Comparison of ENCODE assay signal across 10 cellular contexts in the genomic region with DNA sequence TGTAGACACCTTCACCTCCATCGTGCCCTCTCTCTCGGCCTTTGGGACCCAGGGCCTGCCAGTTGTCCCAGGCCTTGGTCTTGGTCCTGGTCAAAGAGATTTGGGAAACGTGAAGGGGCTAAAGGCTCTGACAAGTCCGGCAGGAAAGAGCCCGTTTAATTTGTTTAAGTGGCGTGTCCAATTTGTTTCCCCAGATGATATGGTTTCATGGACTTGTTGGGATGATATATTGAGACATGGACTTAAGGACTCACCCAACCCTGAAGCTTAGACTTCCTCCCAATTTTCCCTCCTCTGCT. TPM values are rescaled to one million over a fixed set of nuclear protein-coding genes. Genes with fewer than 3 reads are reported as not detected.
DNase-seq lines count a peak whose midpoint lies in the region; ATAC-seq and TF ChIP-seq lines count a peak whose summit lies in the region.
"Had no signal": no experiment of that assay in that cellular context is flagged by ENCODE, and none has a peak within 500 bp of the region (broad histone marks: within the 10 kb centered on the region; RNA-seq: fewer than 3 reads in every experiment).

No MANE protein-coding gene starts in this region.

- no peak for TF ChIP-seq POLR2A in adrenal gland (IDR thresholded peaks at IDR 0.05)

- WGBS in adrenal gland, 4 donors = 64 to 75% (median 68%) methylated on average over 6 of the region's 6 CpGs

- ATAC-seq in activated CD8-positive, alpha-beta T cell treated with anti-CD3 and anti-CD28 coated beads, Interleukin-2, amount 10 ng/mL, durations not matched to agents 7 days and 5 days = no peak
- ATAC-seq in stimulated activated naive B cell treated with anti-CD40 and anti-IgM and Interleukin-4, amounts not matched to agents 10 μg/mL and 1 μg/mL and 100 μg/mL, for 72 hours (replicated peaks) = no peak
- ATAC-seq in HG02970 (IDR thresholded peaks at IDR 0.05; ENCODE audit: low FRiP score, unreplicated experiment) = no peak

- H3K36me3 ChIP-seq in adrenal gland (replicated peaks in 1 of 2) = no peaks in the 10 kb centered on the region

- no peak for TF ChIP-seq CTCF in adrenal gland (IDR thresholded peaks at IDR 0.05)

- H3K4me3 Mint-ChIP-seq in activated CD4-positive, alpha-beta T cell treated with anti-CD3 and anti-CD28 coated beads, Interleukin-2, amount 10 ng/mL, durations not matched to agents 24 days and 14 days = peak overlapping the region; percentile 93
- peak overlapping the region; percentile 77 for H3K4me3 Mint-ChIP-seq in activated CD8-positive, alpha-beta T cell treated with anti-CD3 and anti-CD28 coated beads, Interleukin-2, amount 10 ng/mL, durations not matched to agents 7 days and 5 days
- H3K4me3 Mint-ChIP-seq in stimulated activated naive B cell treated with anti-CD40 and anti-IgM and Interleukin-4, amounts not matched to agents 10 μg/mL and 1 μg/mL and 100 μg/mL, for 72 hours = peak overlapping the region; percentile 90 to 95

- H3K36me3 Mint-ChIP-seq in activated CD4-positive, alpha-beta T cell treated with anti-CD3 and anti-CD28 coated beads, Interleukin-2, amount 10 ng/mL, durations not matched to agents 24 days and 14 days (ENCODE audit: low read depth) = peaks cover 3% of the 10 kb centered on the region
- no peaks in the 10 kb centered on the region for H3K36me3 Mint-ChIP-seq in activated CD8-positive, alpha-beta T cell treated with anti-CD3 and anti-CD28 coated beads, Interleukin-2, amount 10 ng/mL, durations not matched to agents 7 days and 5 days (ENCODE audit: low read depth)
- H3K36me3 Mint-ChIP-seq in stimulated activated naive B cell treated with anti-CD40 and anti-IgM and Interleukin-4, amounts not matched to agents 10 μg/mL and 1 μg/mL and 100 μg/mL, for 72 hours = peaks cover 0 to 1% of the 10 kb centered on the region in 2 donors

- POLR2A ChIA-PET in activated CD8-positive, alpha-beta T cell treated with anti-CD3 and anti-CD28 coated beads, Interleukin-2, amount 10 ng/mL, durations not matched to agents 7 days and 5 days (lab: Charles Lee) = no interaction called here

- peaks cover 25% of the 10 kb centered on the region for H3K4me1 Mint-ChIP-seq in activated CD4-positive, alpha-beta T cell treated with anti-CD3 and anti-CD28 coated beads, Interleukin-2, amount 10 ng/mL, durations not matched to agents 24 days and 14 days
- peaks cover 33% of the 10 kb centered on the region for H3K4me1 Mint-ChIP-seq in activated CD8-positive, alpha-beta T cell treated with anti-CD3 and anti-CD28 coated beads, Interleukin-2, amount 10 ng/mL, durations not matched to agents 7 days and 5 days (ENCODE audit: low read depth)
- peaks cover 21 to 44% of the 10 kb centered on the region in 2 donors for H3K4me1 Mint-ChIP-seq in stimulated activated naive B cell treated with anti-CD40 and anti-IgM and Interleukin-4, amounts not matched to agents 10 μg/mL and 1 μg/mL and 100 μg/mL, for 72 hours

- peaks cover 5 to 33% of the 10 kb centered on the region in 2 donors for H3K4me1 ChIP-seq in adrenal gland (replicated peaks in 1 of 2)

- no peaks in the 10 kb centered on the region for H3K9me3 Mint-ChIP-seq in activated CD4-positive, alpha-beta T cell treated with anti-CD3 and anti-CD28 coated beads, Interleukin-2, amount 10 ng/mL, durations not matched to agents 24 days and 14 days
- no peaks in the 10 kb centered on the region for H3K9me3 Mint-ChIP-seq in activated CD8-positive, alpha-beta T cell treated with anti-CD3 and anti-CD28 coated beads, Interleukin-2, amount 10 ng/mL, durations not matched to agents 7 days and 5 days (ENCODE audit: insufficient read depth)
- peaks cover 4% of the 10 kb centered on the region in 2 donors for H3K9me3 Mint-ChIP-seq in stimulated activated naive B cell treated with anti-CD40 and anti-IgM and Interleukin-4, amounts not matched to agents 10 μg/mL and 1 μg/mL and 100 μg/mL, for 72 hours

- intact Hi-C loops in activated CD4-positive, alpha-beta T cell treated with anti-CD3 and anti-CD28 coated beads, Interleukin-2, amount 10 ng/mL, durations not matched to agents 24 days and 14 days (cut with micrococcal nuclease) = loop anchor here (10.0 kb wide), 1 partner anchor 361 kb away; a partner anchor contains a TSS
- intact Hi-C loops in adrenal gland (cut with DNase I) = no loop called here

- no peaks in the 10 kb centered on the region for H3K27me3 ChIP-seq in adrenal gland

- no peak for DNase-seq in activated CD4-positive, alpha-beta T cell treated with anti-CD3 and anti-CD28 coated beads, Interleukin-2, amount 10 ng/mL, durations not matched to agents 24 days and 14 days
- DNase-seq in activated CD4-positive, alpha-beta T cell treated with anti-CD3 and anti-CD28 coated beads, Interleukin-2, amount 50 U/mL, for 4 hours = no peak
- no peak for DNase-seq in activated CD8-positive, alpha-beta T cell treated with anti-CD3 and anti-CD28 coated beads, Interleukin-2, amount 10 ng/mL, durations not matched to agents 7 days and 5 days
- DNase-seq in stimulated activated naive B cell treated with anti-CD40 and anti-IgM and Interleukin-4, amounts not matched to agents 10 μg/mL and 1 μg/mL and 100 μg/mL, for 72 hours = no peak
- DNase-seq in NCI-H1092 (lab: John Stamatoyannopoulos, UW) (no peak), adrenal gland (no peak)
- DNase-seq: activated effector memory CD4-positive, alpha-beta T cell treated with Interleukin-2 at 50 U/mL for 16 hours; hippocampal formation had no signal

- CTCF ChIA-PET in activated CD8-positive, alpha-beta T cell treated with anti-CD3 and anti-CD28 coated beads, Interleukin-2, amount 10 ng/mL, durations not matched to agents 7 days and 5 days (lab: Charles Lee) = no interaction called here

- H3K27ac ChIP-seq in adrenal gland = no peak overlapping the region

- H3K4me3 ChIP-seq in iPS-18c (ENCODE audit: insufficient read depth, low read depth, low read length) = peak overlapping the region; percentile 77
- H3K4me3 ChIP-seq in adrenal gland = peak overlapping the region in 1 of 4 donors; percentile 70

- peaks cover 39% of the 10 kb centered on the region for H3K27me3 Mint-ChIP-seq in activated CD4-positive, alpha-beta T cell treated with anti-CD3 and anti-CD28 coated beads, Interleukin-2, amount 10 ng/mL, durations not matched to agents 24 days and 14 days
- peaks cover 27% of the 10 kb centered on the region for H3K27me3 Mint-ChIP-seq in activated CD8-positive, alpha-beta T cell treated with anti-CD3 and anti-CD28 coated beads, Interleukin-2, amount 10 ng/mL, durations not matched to agents 7 days and 5 days (ENCODE audit: low read depth)
- H3K27me3 Mint-ChIP-seq in stimulated activated naive B cell treated with anti-CD40 and anti-IgM and Interleukin-4, amounts not matched to agents 10 μg/mL and 1 μg/mL and 100 μg/mL, for 72 hours = peaks cover 64 to 72% of the 10 kb centered on the region in 2 donors

- peaks cover 3% of the 10 kb centered on the region for H3K9me3 ChIP-seq in iPS-18c (ENCODE audit: control insufficient read depth, insufficient read depth, low read length)
- no peaks in the 10 kb centered on the region for H3K9me3 ChIP-seq in adrenal gland (replicated peaks in 1 of 3)

- H3K27ac Mint-ChIP-seq in activated CD4-positive, alpha-beta T cell treated with anti-CD3 and anti-CD28 coated beads, Interleukin-2, amount 10 ng/mL, durations not matched to agents 24 days and 14 days = peak overlapping the region; percentile 81
- peak overlapping the region; percentile 89 for H3K27ac Mint-ChIP-seq in activated CD8-positive, alpha-beta T cell treated with anti-CD3 and anti-CD28 coated beads, Interleukin-2, amount 10 ng/mL, durations not matched to agents 7 days and 5 days
- peak overlapping the region; percentile 86 for H3K27ac Mint-ChIP-seq in stimulated activated naive B cell treated with anti-CD40 and anti-IgM and Interleukin-4, amounts not matched to agents 10 μg/mL and 1 μg/mL and 100 μg/mL, for 72 hours

RNA-seq across cellular contexts. Expression of a gene that starts 2.7 kb away (rescaled TPM):
- total RNA-seq in activated CD4-positive, alpha-beta T cell treated with anti-CD3 and anti-CD28 coated beads, Interleukin-2, amount 10 ng/mL, durations not matched to agents 24 days and 14 days = 0.89 and 1.3 TPM in 2 replicates
- 1 to 10 TPM; 1.4 to 2.3 TPM for total RNA-seq in activated CD8-positive, alpha-beta T cell treated with anti-CD3 and anti-CD28 coated beads, Interleukin-2, amount 10 ng/mL, durations not matched to agents 7 days and 5 days
- total RNA-seq in adrenal gland = 10 to 100 TPM; 14.8 to 53.8 (median 26.6) TPM
- 10 to 100 TPM in 2 of 3 donors, 1 to 10 TPM in 1; 1.6 to 32.4 (median 31.6) TPM for polyA plus RNA-seq in adrenal gland

RNA-seq across cellular contexts. Expression of a gene that starts 6.3 kb away (rescaled TPM):
- total RNA-seq in activated CD4-positive, alpha-beta T cell treated with anti-CD3 and anti-CD28 coated beads, Interleukin-2, amount 10 ng/mL, durations not matched to agents 24 days and 14 days = not detected in 2 replicates
- total RNA-seq in activated CD8-positive, alpha-beta T cell treated with anti-CD3 and anti-CD28 coated beads, Interleukin-2, amount 10 ng/mL, durations not matched to agents 7 days and 5 days = not detected
- 10 to 100 TPM in 4 of 8 donors, 1 to 10 TPM in 4; 4.2 to 13.6 (median 9.0) TPM for total RNA-seq in adrenal gland
- polyA plus RNA-seq in adrenal gland = 10 to 100 TPM in 1 of 3 donors, 1 to 10 TPM in 2; 1.5 to 22.6 (median 2.1) TPM

RNA-seq across cellular contexts. Expression of a gene that starts 44.4 kb away (rescaled TPM):
- total RNA-seq in activated CD4-positive, alpha-beta T cell treated with anti-CD3 and anti-CD28 coated beads, Interleukin-2, amount 10 ng/mL, durations not matched to agents 24 days and 14 days = not detected in 2 replicates
- not detected for total RNA-seq in activated CD8-positive, alpha-beta T cell treated with anti-CD3 and anti-CD28 coated beads, Interleukin-2, amount 10 ng/mL, durations not matched to agents 7 days and 5 days
- total RNA-seq in adrenal gland = not detected
- not detected for polyA plus RNA-seq in adrenal gland
